20 cellular contexts compared by ENCODE assay signal in genomic region chr13:79445968-79446645, GRCh38. TPM values are rescaled to one million over a fixed set of nuclear protein-coding genes. Genes with fewer than 3 reads are reported as not detected.
DNase-seq lines count a peak whose midpoint lies in the region; ATAC-seq and FAIRE-seq lines count a peak whose summit lies in the region.
"Had no signal": no experiment of that assay in that cellular context is flagged by ENCODE, and none has a peak within 500 bp of the region (broad histone marks: within the 10 kb centered on the region; RNA-seq: fewer than 3 reads in every experiment).

No MANE protein-coding gene starts in this region.

- H3K4me1 ChIP-seq in small intestine (ENCODE audit: control insufficient read depth in 2 of 2, insufficient read depth in 1 of 2, low read depth in 1 of 2, low read length in 1 of 2) = no peaks in the 10 kb centered on the region
- H3K4me1 ChIP-seq in aorta (ENCODE audit: control insufficient read depth in 1 of 2, insufficient read depth in 2 of 2, low read length in 2 of 2) = peaks cover 0 to 2% of the 10 kb centered on the region in 2 donors

- H3K9me3 ChIP-seq in small intestine (ENCODE audit: control insufficient read depth, low read depth) (no peaks in the 10 kb centered on the region), aorta (ENCODE audit: control insufficient read depth, low read length) (no peaks in the 10 kb centered on the region)

- CTCF ChIA-PET in activated CD4-positive, alpha-beta memory T cell treated with anti-CD3 and anti-CD28 coated beads for 36 hours (lab: Charles Lee) = interaction anchor here (0.7 to 3.1 kb wide), 5 partner anchors 10 to 95 kb away, joined by 3 to 12 read pairs (median 3); no protein-coding TSS in a partner anchor
- CTCF ChIA-PET in activated CD4-positive, alpha-beta memory T cell treated with anti-CD3 and anti-CD28 coated beads, Interleukin-2, amount 10 ng/mL, durations not matched to agents 7 days and 5 days (lab: Charles Lee) = interaction anchor here (2.4 kb wide), 1 partner anchor 21 kb away, joined by 10 read pairs; no protein-coding TSS in a partner anchor

- H3K27me3 ChIP-seq in small intestine (ENCODE audit: control insufficient read depth in 2 of 2, insufficient read depth in 2 of 2, low read length in 2 of 2) (no peaks in the 10 kb centered on the region), aorta (ENCODE audit: control insufficient read depth in 1 of 2, insufficient read depth in 2 of 2, low read length in 1 of 2) (no peaks in the 10 kb centered on the region)

- no peaks in the 10 kb centered on the region for H3K27me3 Mint-ChIP-seq in activated CD4-positive, alpha-beta memory T cell treated with anti-CD3 and anti-CD28 coated beads for 36 hours
- H3K27me3 Mint-ChIP-seq in activated CD4-positive, alpha-beta memory T cell treated with anti-CD3 and anti-CD28 coated beads, Interleukin-2, amount 10 ng/mL, durations not matched to agents 7 days and 5 days = no peaks in the 10 kb centered on the region
- H3K27me3 Mint-ChIP-seq in activated T-helper 2 cell treated with anti-CD3 and anti-CD28 coated beads, Interferon-gamma antibody, Interleukin-2, Interleukin-4, amounts not matched to agents 10 μg/mL and 5 μg/mL and 100 μg/mL, durations not matched to agents 14 hours and 24 hours and 36 hours (ENCODE audit: low read depth) = no peaks in the 10 kb centered on the region
- H3K27me3 Mint-ChIP-seq in effector memory CD8-positive, alpha-beta T cell = no peaks in the 10 kb centered on the region
- H3K27me3 Mint-ChIP-seq: type B pancreatic cell had no signal

- peaks cover 56% of the 10 kb centered on the region for H3K4me1 Mint-ChIP-seq in activated CD4-positive, alpha-beta memory T cell treated with anti-CD3 and anti-CD28 coated beads for 36 hours (ENCODE audit: low read depth)
- H3K4me1 Mint-ChIP-seq in activated CD4-positive, alpha-beta memory T cell treated with anti-CD3 and anti-CD28 coated beads, Interleukin-2, amount 10 ng/mL, durations not matched to agents 7 days and 5 days = peaks cover 50% of the 10 kb centered on the region
- peaks cover 56% of the 10 kb centered on the region for H3K4me1 Mint-ChIP-seq in activated T-helper 2 cell treated with anti-CD3 and anti-CD28 coated beads, Interferon-gamma antibody, Interleukin-2, Interleukin-4, amounts not matched to agents 10 μg/mL and 5 μg/mL and 100 μg/mL, durations not matched to agents 14 hours and 24 hours and 36 hours (ENCODE audit: low read depth)
- peaks cover 18 to 26% of the 10 kb centered on the region in 2 donors for H3K4me1 Mint-ChIP-seq in effector memory CD8-positive, alpha-beta T cell (ENCODE audit: low read depth in 2 of 2)

- POLR2A ChIA-PET in activated CD4-positive, alpha-beta memory T cell treated with anti-CD3 and anti-CD28 coated beads for 36 hours (lab: Charles Lee) = interaction anchor here (1.4 to 1.9 kb wide), 2 partner anchors 35 to 40 kb away, joined by 5 to 10 read pairs; partner anchors contain the start of genes NDFIP2 and RBM26
- POLR2A ChIA-PET in activated CD4-positive, alpha-beta memory T cell treated with anti-CD3 and anti-CD28 coated beads, Interleukin-2, amount 10 ng/mL, durations not matched to agents 7 days and 5 days (lab: Charles Lee) = interaction anchor here (1.2 to 1.3 kb wide), 2 partner anchors 40 to 56 kb away, joined by 3 to 4 read pairs; partner anchors contain the start of gene RBM26

- H3K36me3 Mint-ChIP-seq in activated CD4-positive, alpha-beta memory T cell treated with anti-CD3 and anti-CD28 coated beads for 36 hours = no peaks in the 10 kb centered on the region
- H3K36me3 Mint-ChIP-seq in activated CD4-positive, alpha-beta memory T cell treated with anti-CD3 and anti-CD28 coated beads, Interleukin-2, amount 10 ng/mL, durations not matched to agents 7 days and 5 days (ENCODE audit: low read depth) = peaks cover 5% of the 10 kb centered on the region
- H3K36me3 Mint-ChIP-seq in activated T-helper 2 cell treated with anti-CD3 and anti-CD28 coated beads, Interferon-gamma antibody, Interleukin-2, Interleukin-4, amounts not matched to agents 10 μg/mL and 5 μg/mL and 100 μg/mL, durations not matched to agents 14 hours and 24 hours and 36 hours (ENCODE audit: low read depth) = peaks cover 6% of the 10 kb centered on the region
- peaks cover under 1% of the 10 kb centered on the region for H3K36me3 Mint-ChIP-seq in effector memory CD8-positive, alpha-beta T cell (ENCODE audit: insufficient read depth)
- H3K36me3 Mint-ChIP-seq: type B pancreatic cell had no signal

- H3K36me3 ChIP-seq in small intestine (ENCODE audit: control insufficient read depth in 2 of 2, insufficient read depth in 2 of 2, low read length in 2 of 2) = no peaks in the 10 kb centered on the region
- no peaks in the 10 kb centered on the region for H3K36me3 ChIP-seq in aorta (ENCODE audit: control insufficient read depth in 1 of 2, insufficient read depth in 2 of 2, low read length in 1 of 2)

- FAIRE-seq in small intestine (lab: Jason Lieb, UNC) = no peak
- FAIRE-seq: A204.1 had no signal

- peak; percentile 39 for DNase-seq in activated CD4-positive, alpha-beta memory T cell treated with anti-CD3 and anti-CD28 coated beads for 36 hours
- no peak for DNase-seq in activated CD4-positive, alpha-beta memory T cell treated with anti-CD3 and anti-CD28 coated beads, Interleukin-2, amount 10 ng/mL, durations not matched to agents 7 days and 5 days
- peak; percentile 27 for DNase-seq in HT-29 (ENCODE audit: low spot score)
- no peak for DNase-seq in activated T-helper 2 cell treated with anti-CD3 and anti-CD28 coated beads, Interferon-gamma antibody, Interleukin-2, Interleukin-4, amounts not matched to agents 10 μg/mL and 5 μg/mL and 100 μg/mL, durations not matched to agents 14 hours and 24 hours and 36 hours (ENCODE audit: low spot score)
- peak; percentile 29 for DNase-seq in small intestine
- DNase-seq in aorta = no peak
- no peak for DNase-seq in effector memory CD8-positive, alpha-beta T cell
- DNase-seq: C1 segment of cervical spinal cord; central memory CD4-positive, alpha-beta T cell; DMS153; effector memory CD4-positive, alpha-beta T cell; HCEC 1CT; hypothalamus; left cardiac atrium; NCI-H146; occipital lobe; SHP77 treated with DMSO at 0.1 percent for 48 hours had no signal

- H3K4me3 ChIP-seq in small intestine (ENCODE audit: low read depth in 1 of 2, low read length in 2 of 2) (no peak overlapping the region), aorta (ENCODE audit: low read length in 2 of 2) (no peak overlapping the region)

- peak overlapping the region in 1 of 2 donors; percentile 1 for H3K27ac ChIP-seq in small intestine (ENCODE audit: low read depth in 1 of 2, low read length in 1 of 2)
- no peak overlapping the region for H3K27ac ChIP-seq in aorta (ENCODE audit: low read depth in 1 of 2, low read length in 2 of 2)

- peak overlapping the region; percentile 40 for H3K27ac Mint-ChIP-seq in activated CD4-positive, alpha-beta memory T cell treated with anti-CD3 and anti-CD28 coated beads for 36 hours
- H3K27ac Mint-ChIP-seq in activated CD4-positive, alpha-beta memory T cell treated with anti-CD3 and anti-CD28 coated beads, Interleukin-2, amount 10 ng/mL, durations not matched to agents 7 days and 5 days = no peak overlapping the region
- H3K27ac Mint-ChIP-seq in activated T-helper 2 cell treated with anti-CD3 and anti-CD28 coated beads, Interferon-gamma antibody, Interleukin-2, Interleukin-4, amounts not matched to agents 10 μg/mL and 5 μg/mL and 100 μg/mL, durations not matched to agents 14 hours and 24 hours and 36 hours = peak overlapping the region; percentile 54
- H3K27ac Mint-ChIP-seq in effector memory CD8-positive, alpha-beta T cell = peak overlapping the region in 1 of 2 donors; percentile 65
- H3K27ac Mint-ChIP-seq: type B pancreatic cell had no signal

- intact Hi-C loops in activated CD4-positive, alpha-beta memory T cell treated with anti-CD3 and anti-CD28 coated beads for 36 hours (cut with micrococcal nuclease) = no loop called here
- intact Hi-C loops in activated T-helper 2 cell treated with anti-CD3 and anti-CD28 coated beads, Interferon-gamma antibody, Interleukin-2, Interleukin-4, amounts not matched to agents 10 μg/mL and 5 μg/mL and 100 μg/mL, durations not matched to agents 14 hours and 24 hours and 36 hours (cut with micrococcal nuclease) = loop anchor here (1.0 to 2.0 kb wide), 2 partner anchors 11 to 21 kb away; no protein-coding TSS in a partner anchor
- intact Hi-C loops in aorta (cut with DNase I) = no loop called here

- no peak for ATAC-seq in aorta (ENCODE audit: low FRiP score)
- ATAC-seq in HG02623 (IDR thresholded peaks at IDR 0.05; ENCODE audit: unreplicated experiment) = no peak
- ATAC-seq in effector memory CD8-positive, alpha-beta T cell (replicated peaks) = no peak
- ATAC-seq: left cardiac atrium had no signal

- H3K4me3 Mint-ChIP-seq in activated CD4-positive, alpha-beta memory T cell treated with anti-CD3 and anti-CD28 coated beads for 36 hours = no peak overlapping the region
- no peak overlapping the region for H3K4me3 Mint-ChIP-seq in activated CD4-positive, alpha-beta memory T cell treated with anti-CD3 and anti-CD28 coated beads, Interleukin-2, amount 10 ng/mL, durations not matched to agents 7 days and 5 days
- peak overlapping the region; percentile 4 for H3K4me3 Mint-ChIP-seq in activated T-helper 2 cell treated with anti-CD3 and anti-CD28 coated beads, Interferon-gamma antibody, Interleukin-2, Interleukin-4, amounts not matched to agents 10 μg/mL and 5 μg/mL and 100 μg/mL, durations not matched to agents 14 hours and 24 hours and 36 hours (ENCODE audit: low read depth)
- H3K4me3 Mint-ChIP-seq in effector memory CD8-positive, alpha-beta T cell = no peak overlapping the region
- H3K4me3 Mint-ChIP-seq: type B pancreatic cell had no signal

- no peaks in the 10 kb centered on the region for H3K9me3 Mint-ChIP-seq in activated CD4-positive, alpha-beta memory T cell treated with anti-CD3 and anti-CD28 coated beads for 36 hours
- peaks cover 3% of the 10 kb centered on the region for H3K9me3 Mint-ChIP-seq in activated CD4-positive, alpha-beta memory T cell treated with anti-CD3 and anti-CD28 coated beads, Interleukin-2, amount 10 ng/mL, durations not matched to agents 7 days and 5 days
- peaks cover 10% of the 10 kb centered on the region for H3K9me3 Mint-ChIP-seq in activated T-helper 2 cell treated with anti-CD3 and anti-CD28 coated beads, Interferon-gamma antibody, Interleukin-2, Interleukin-4, amounts not matched to agents 10 μg/mL and 5 μg/mL and 100 μg/mL, durations not matched to agents 14 hours and 24 hours and 36 hours
- H3K9me3 Mint-ChIP-seq in effector memory CD8-positive, alpha-beta T cell = no peaks in the 10 kb centered on the region
- H3K9me3 Mint-ChIP-seq: type B pancreatic cell had no signal

- WGBS in small intestine, 3 donors = 59 to 81% (median 70%) methylated on average over 11 of the region's 11 CpGs
- WGBS in aorta, 2 donors = 84 to 87% methylated on average over 11 of the region's 11 CpGs

RNA-seq across cellular contexts. Expression of gene NDFIP2, which starts 34.8 kb away (rescaled TPM):
- 100 to 1,000 TPM; 175 to 178 TPM for total RNA-seq in activated CD4-positive, alpha-beta memory T cell treated with anti-CD3 and anti-CD28 coated beads for 36 hours
- total RNA-seq in activated CD4-positive, alpha-beta memory T cell treated with anti-CD3 and anti-CD28 coated beads, Interleukin-2, amount 10 ng/mL, durations not matched to agents 7 days and 5 days = 10 to 100 TPM; 49.6 to 53.2 TPM
- 26.9 and 29.2 TPM in 2 replicates for total RNA-seq in HT-29 (2014; rRNA removed; shearing (Covaris generic))
- total RNA-seq in activated T-helper 2 cell treated with anti-CD3 and anti-CD28 coated beads, Interferon-gamma antibody, Interleukin-2, Interleukin-4, amounts not matched to agents 10 μg/mL and 5 μg/mL and 100 μg/mL, durations not matched to agents 14 hours and 24 hours and 36 hours = 227 and 231 TPM in 2 replicates
- polyA plus RNA-seq in small intestine = 10 to 100 TPM; 34.6 to 59.3 (median 37.0) TPM
- 10 to 100 TPM; 13.1 to 14.2 TPM for total RNA-seq in aorta
- 10 to 100 TPM in 1 of 2 donors, 1 to 10 TPM in 1; 6.4 to 14.7 TPM for polyA plus RNA-seq in aorta

RNA-seq across cellular contexts. Expression of gene RBM26, which starts 40.1 kb away (rescaled TPM):
- total RNA-seq in activated CD4-positive, alpha-beta memory T cell treated with anti-CD3 and anti-CD28 coated beads for 36 hours = 10 to 100 TPM; 54.8 to 57.7 TPM
- total RNA-seq in activated CD4-positive, alpha-beta memory T cell treated with anti-CD3 and anti-CD28 coated beads, Interleukin-2, amount 10 ng/mL, durations not matched to agents 7 days and 5 days = 10 to 100 TPM; 51.1 to 52.0 TPM
- total RNA-seq in HT-29 (2014; rRNA removed; shearing (Covaris generic)) = 17.0 and 20.8 TPM in 2 replicates
- 93.7 and 94.2 TPM in 2 replicates for total RNA-seq in activated T-helper 2 cell treated with anti-CD3 and anti-CD28 coated beads, Interferon-gamma antibody, Interleukin-2, Interleukin-4, amounts not matched to agents 10 μg/mL and 5 μg/mL and 100 μg/mL, durations not matched to agents 14 hours and 24 hours and 36 hours
- polyA plus RNA-seq in small intestine (10 to 100 TPM in 2 of 3 donors, 1 to 10 TPM in 1; 7.6 to 14.9 (median 11.0) TPM), aorta (10 to 100 TPM in 1 of 2 donors, 1 to 10 TPM in 1; 5.5 to 21.7 TPM)
- 10 to 100 TPM; 37.5 to 54.6 TPM for total RNA-seq in aorta

Comparison
In these comparisons a context has a peak if more than half of its experiments do, and no peak if none do; other contexts are left out.
1. DNase-seq: peak in activated CD4-positive, alpha-beta memory T cell treated with anti-CD3 and anti-CD28 coated beads for 36 hours (single experiment), HT-29 (single experiment) and small intestine (single experiment); none in activated CD4-positive, alpha-beta memory T cell treated with anti-CD3 and anti-CD28 coated beads, Interleukin-2, amount 10 ng/mL, durations not matched to agents 7 days and 5 days (single experiment), activated T-helper 2 cell treated with anti-CD3 and anti-CD28 coated beads, Interferon-gamma antibody, Interleukin-2, Interleukin-4, amounts not matched to agents 10 μg/mL and 5 μg/mL and 100 μg/mL, durations not matched to agents 14 hours and 24 hours and 36 hours (single experiment), aorta (0 of 2) and effector memory CD8-positive, alpha-beta T cell (0 of 3).